In the genomic region with DNA sequence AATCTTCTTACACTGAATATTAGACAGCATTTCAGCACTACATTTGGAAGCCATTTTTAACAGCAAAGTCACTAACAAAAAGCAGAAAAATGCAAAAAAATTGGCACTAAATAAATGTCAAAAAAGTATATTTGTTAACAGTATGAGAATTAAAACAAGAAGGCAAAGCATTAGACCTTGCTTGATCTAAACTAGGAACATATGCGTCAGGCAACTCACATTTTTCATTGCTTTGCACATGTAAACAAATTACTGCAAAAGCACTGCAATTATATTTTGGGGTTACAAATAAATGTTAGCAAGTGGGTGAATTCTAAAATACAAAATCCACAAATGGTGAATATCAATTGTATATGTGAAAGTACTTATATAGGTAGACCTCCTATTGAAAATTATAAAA, we compare ENCODE assay signal across 21 cellular contexts. TPM values are rescaled to one million over a fixed set of nuclear protein-coding genes. Genes with fewer than 3 reads are reported as not detected.
DNase-seq lines count a peak whose midpoint lies in the region; ATAC-seq, FAIRE-seq and TF ChIP-seq lines count a peak whose summit lies in the region.
"Had no signal": no experiment of that assay in that cellular context is flagged by ENCODE, and none has a peak within 500 bp of the region (broad histone marks: within the 10 kb centered on the region; RNA-seq: fewer than 3 reads in every experiment).

No MANE protein-coding gene starts in this region.

- intact Hi-C loops in right lobe of liver (cut with DNase I), result no loop called here
- intact Hi-C loops in HepG2 (cut with micrococcal nuclease; ENCODE audit: unreplicated experiment), result no loop called here
- intact Hi-C loops in IMR-90 (cut with micrococcal nuclease), result no loop called here
- intact Hi-C loops in mucosa of descending colon (cut with DNase I, micrococcal nuclease), result no loop called here

- no peak overlapping the region for H3K4ac ChIP-seq in IMR-90 (ENCODE audit: low read depth, low read length)

- H3K56ac ChIP-seq in IMR-90 (ENCODE audit: extremely low read depth, insufficient read depth, low read length), result no peak overlapping the region

- peaks cover 6% of the 10 kb centered on the region for H3K4me1 Mint-ChIP-seq in memory B cell

- TF ChIP-seq CTCF in right lobe of liver (IDR thresholded peaks at IDR 0.05), result no peak
- TF ChIP-seq CTCF in HepG2 (CRISPR knock-in tag; IDR thresholded peaks at IDR 0.05), result no peak
- no peak for TF ChIP-seq CTCF in IMR-90 (conservative IDR thresholded peaks at IDR 0.05; ENCODE audit: low read depth, low read length)
- TF ChIP-seq CTCF in upper lobe of left lung (IDR thresholded peaks at IDR 0.05), result no peak
- TF ChIP-seq CTCF in mucosa of descending colon (IDR thresholded peaks at IDR 0.05), result no peak

- H4K8ac ChIP-seq in IMR-90 (ENCODE audit: low read depth in 2 of 2, low read length in 2 of 2), result no peak overlapping the region

- H3K9ac ChIP-seq in HepG2 (ENCODE audit: insufficient read depth, low read depth, low read length) (no peak overlapping the region), IMR-90 (ENCODE audit: low read depth, low read length) (no peak overlapping the region), adipocyte (ENCODE audit: low read length) (peak overlapping the region; percentile 73)

- no peak for DNase-seq in right lobe of liver
- no peak for DNase-seq in HepG2 (ENCODE audit: low spot score)
- peak; percentile 7 for DNase-seq in IMR-90
- DNase-seq in adipocyte (ENCODE audit: low read depth), result peak; percentile 48
- DNase-seq in memory B cell (ENCODE audit: low spot score in 2 of 2), result no peak
- DNase-seq in upper lobe of left lung, result no peak
- no peak for DNase-seq in mucosa of descending colon
- DNase-seq in SKM-1 treated with dmso at 0.1 percent for 144 hours (lab: John Stamatoyannopoulos, UW; ENCODE audit: unreplicated experiment), result no peak
- DNase-seq: 8988T; BE2C; CD8-positive, alpha-beta T cell; COR-L47; DMS153; DMS79 treated with DMSO at 0.1 percent for 48 hours; GF-D8 had no signal

- CTCF ChIA-PET in HepG2 (lab: Yijun Ruan, JAX; ENCODE audit: low intra/inter-chr PET ratio, low total read pairs), result no interaction called here
- CTCF ChIA-PET in IMR-90 (lab: Yijun Ruan, JAX), result no interaction called here

- H2AFZ ChIP-seq in HepG2 (ENCODE audit: low read length), result no peak overlapping the region
- H2AFZ ChIP-seq in IMR-90 (replicated peaks; ENCODE audit: low read length, poor library complexity), result no peak overlapping the region

- H3K4me1 ChIP-seq in right lobe of liver (peaks cover 0 to 27% (median 10%) of the 10 kb centered on the region in 4 donors), HepG2 (ENCODE audit: insufficient read depth, low read length) (peaks cover 21% of the 10 kb centered on the region), IMR-90 (ENCODE audit: control insufficient read depth, insufficient read depth, low read length) (peaks cover 4% of the 10 kb centered on the region; the same call in 1 of the 2 replicates), adipocyte (ENCODE audit: control insufficient read depth, insufficient read depth, low read length) (peaks cover 60% of the 10 kb centered on the region), upper lobe of left lung (peaks cover 0 to 3% (median 0%) of the 10 kb centered on the region in 4 donors), mucosa of descending colon (ENCODE audit: low read depth) (no peaks in the 10 kb centered on the region)

- H3K27ac ChIP-seq in right lobe of liver (peak overlapping the region in 2 of 3 donors; percentile 49 to 75), HepG2 (ENCODE audit: extremely low read length, insufficient read depth, low read length) (no peak overlapping the region), IMR-90 (ENCODE audit: insufficient read depth, low read length) (no peak overlapping the region; the same call in 1 of the 2 replicates), upper lobe of left lung (peak overlapping the region in 1 of 4 donors; percentile 5)
- H3K27ac ChIP-seq: HL-60 had no signal

- POLR2A ChIA-PET in HepG2 (lab: Yijun Ruan, JAX), result no interaction called here
- POLR2A ChIA-PET in IMR-90 (lab: Charles Lee; ENCODE audit: unreplicated experiment), result no interaction called here

- peaks cover 10 to 47% of the 10 kb centered on the region in 2 experiments; a peak in 3 of 4 replicates for H3K79me1 ChIP-seq in IMR-90 (ENCODE audit: low read depth in 1 of 2, low read length in 2 of 2)

- dilution Hi-C loops in IMR-90 (cut with HindIII; ENCODE audit: low sequenced_read_pairs, unreplicated experiment), result no loop called here

- no peak overlapping the region for H3K14ac ChIP-seq in IMR-90 (replicated peaks; ENCODE audit: low read depth, low read length)

- no peak overlapping the region for H2AK5ac ChIP-seq in IMR-90 (ENCODE audit: low read depth, low read length)

- H3K4me3 Mint-ChIP-seq in memory B cell, result peak overlapping the region; percentile 34
- H3K4me3 Mint-ChIP-seq: CD14-positive monocyte; CD8-positive, alpha-beta T cell had no signal

- peaks cover 2% of the 10 kb centered on the region for H3K79me2 ChIP-seq in HepG2 (ENCODE audit: insufficient read depth, low read length)

- H2BK120ac ChIP-seq in IMR-90 (ENCODE audit: low read depth, low read length), result no peak overlapping the region

- H3K27me3 Mint-ChIP-seq in memory B cell, result no peaks in the 10 kb centered on the region

- TF ChIP-seq RAD21 in HepG2 (CRISPR knock-in tag; IDR thresholded peaks at IDR 0.05) (no peak), IMR-90 (IDR thresholded peaks at IDR 0.05; ENCODE audit: low read length) (no peak)

- H3K4me2 ChIP-seq in HepG2 (ENCODE audit: low read depth, low read length), result no peak overlapping the region
- H3K4me2 ChIP-seq in IMR-90 (ENCODE audit: low read depth, low read length), result no peak overlapping the region

- no peak for TF ChIP-seq POLR2A in right lobe of liver (IDR thresholded peaks at IDR 0.05)
- no peak for TF ChIP-seq POLR2A in HepG2 (IDR thresholded peaks at IDR 0.05; ENCODE audit: insufficient read depth in 1 of 2, low read depth in 2 of 2, low read length in 2 of 2)
- no peak for TF ChIP-seq POLR2A in IMR-90 (IDR thresholded peaks at IDR 0.05; ENCODE audit: low read depth, low read length)
- no peak for TF ChIP-seq POLR2A in upper lobe of left lung (IDR thresholded peaks at IDR 0.05)

- H3K27me3 ChIP-seq in right lobe of liver (no peaks in the 10 kb centered on the region), HepG2 (ENCODE audit: control insufficient read depth in 1 of 2, insufficient read depth in 2 of 2, low read length in 2 of 2) (no peaks in the 10 kb centered on the region), IMR-90 (ENCODE audit: control insufficient read depth, insufficient read depth, low read length) (no peaks in the 10 kb centered on the region), adipocyte (replicated peaks; ENCODE audit: control insufficient read depth, insufficient read depth, low read length) (no peaks in the 10 kb centered on the region), upper lobe of left lung (no peaks in the 10 kb centered on the region)
- H3K27me3 ChIP-seq: BE2C had no signal

- TF ChIP-seq EP300 in HepG2 (IDR thresholded peaks at IDR 0.05; ENCODE audit: low read depth in 2 of 2, low read length in 2 of 2) (no peak), HepG2 (CRISPR knock-in tag; IDR thresholded peaks at IDR 0.05; ENCODE audit: borderline replicate concordance) (no peak), upper lobe of left lung (IDR thresholded peaks at IDR 0.05) (no peak)

- H2BK20ac ChIP-seq in IMR-90 (ENCODE audit: low read depth, low read length), result no peak overlapping the region

- H4K20me1 ChIP-seq in HepG2 (ENCODE audit: insufficient read depth, low read length) (no peaks in the 10 kb centered on the region), IMR-90 (ENCODE audit: insufficient read depth, low read length) (no peaks in the 10 kb centered on the region)

- H3K9me1 ChIP-seq in IMR-90 (ENCODE audit: insufficient read depth, low read length), result peaks cover 5% of the 10 kb centered on the region; the same call in 1 of the 2 replicates

- H3K36me3 ChIP-seq in right lobe of liver (no peaks in the 10 kb centered on the region), HepG2 (replicated peaks in 1 of 2; ENCODE audit: control insufficient read depth in 1 of 2, insufficient read depth in 2 of 2, low read length in 2 of 2) (peaks cover 0 to 26% of the 10 kb centered on the region in 2 experiments; a peak in 2 of 5 replicates), IMR-90 (ENCODE audit: control insufficient read depth, insufficient read depth, low read length) (peaks cover 7% of the 10 kb centered on the region; the same call in 1 of the 2 replicates), adipocyte (ENCODE audit: control insufficient read depth, insufficient read depth, low read length, severe bottlenecking) (peaks cover 51% of the 10 kb centered on the region), upper lobe of left lung (peaks cover 0 to 11% (median 0%) of the 10 kb centered on the region in 4 donors), mucosa of descending colon (ENCODE audit: low read depth) (no peaks in the 10 kb centered on the region)

- in situ Hi-C loops in HepG2 (cut with HindIII; ENCODE audit: extremely low pct_ligation_motif_present, low pct_unique_long_range_greater_than_20kb), result no loop called here
- in situ Hi-C loops in IMR-90 (cut with MboI; ENCODE audit: low sequenced_read_pairs), result no loop called here

- no peak overlapping the region for H3K27ac Mint-ChIP-seq in memory B cell
- H3K27ac Mint-ChIP-seq: CD14-positive monocyte; CD8-positive, alpha-beta T cell had no signal

- H2BK15ac ChIP-seq in IMR-90 (ENCODE audit: low read depth, low read length), result no peak overlapping the region

- H3K36me3 Mint-ChIP-seq in memory B cell, result peaks cover 13% of the 10 kb centered on the region

- no peak overlapping the region for H4K91ac ChIP-seq in IMR-90 (ENCODE audit: insufficient read depth, low read depth, low read length)

- H3K23ac ChIP-seq in IMR-90 (ENCODE audit: low read depth, low read length), result no peak overlapping the region

- no peak overlapping the region for H2BK5ac ChIP-seq in IMR-90 (ENCODE audit: low read depth, low read length, poor library complexity, severe bottlenecking)

- H3K4me3 ChIP-seq in right lobe of liver (no peak overlapping the region), HepG2 (replicated peaks in 1 of 3; ENCODE audit: insufficient read depth in 1 of 3, low read depth in 2 of 3, low read length in 3 of 3) (no peak overlapping the region), IMR-90 (ENCODE audit: insufficient read depth, low read depth, low read length) (no peak overlapping the region), adipocyte (ENCODE audit: low read length) (no peak overlapping the region), upper lobe of left lung (no peak overlapping the region), mucosa of descending colon (no peak overlapping the region)

- H3K18ac ChIP-seq in IMR-90 (ENCODE audit: low read depth, low read length), result no peak overlapping the region

- H3K9me3 ChIP-seq in right lobe of liver (no peaks in the 10 kb centered on the region), HepG2 (ENCODE audit: low read length) (no peaks in the 10 kb centered on the region), IMR-90 (ENCODE audit: control insufficient read depth, insufficient read depth, low read length) (no peaks in the 10 kb centered on the region), adipocyte (ENCODE audit: control insufficient read depth, low read length) (no peaks in the 10 kb centered on the region), upper lobe of left lung (no peaks in the 10 kb centered on the region), mucosa of descending colon (no peaks in the 10 kb centered on the region)
- H3K9me3 ChIP-seq: BE2C had no signal

- no peaks in the 10 kb centered on the region for H3K9me3 Mint-ChIP-seq in memory B cell
- H3K9me3 Mint-ChIP-seq: CD14-positive monocyte; CD8-positive, alpha-beta T cell had no signal

- H4K5ac ChIP-seq in IMR-90 (ENCODE audit: low read depth, low read length), result no peak overlapping the region

- no peak for FAIRE-seq in HepG2 (lab: Jason Lieb, UNC)
- FAIRE-seq: D721Med, GM19239, H54 had no signal

- BruUV-seq in HepG2 (replicated peaks; lab: Mats Ljungman, UMichigan), result no TSS peak
- BruUV-seq in IMR-90 (replicated peaks; lab: Mats Ljungman, UMichigan), result no TSS peak

- no peak overlapping the region for H2AK9ac ChIP-seq in IMR-90 (replicated peaks; ENCODE audit: low read depth, low read length, poor library complexity)

- no peak for ATAC-seq in right lobe of liver
- no peak for ATAC-seq in HepG2
- no peak for ATAC-seq in IMR-90 (ENCODE audit: low read depth)
- no peak for ATAC-seq in memory B cell (ENCODE audit: low read depth)
- no peak for ATAC-seq in upper lobe of left lung (ENCODE audit: low FRiP score in 2 of 2)
- ATAC-seq in mucosa of descending colon, result no peak
- ATAC-seq: CD8-positive, alpha-beta T cell; HCT116 had no signal

- 36% methylated on average over 1 of the region's 1 CpG for WGBS in right lobe of liver (ENCODE audit: insufficient coverage, low coverage, low lambda C conversion rate, missing lambda C conversion rate)
- 100% methylated on average over 1 of the region's 1 CpG for WGBS in HepG2 (ENCODE audit: low lambda C conversion rate)
- WGBS in IMR-90 (ENCODE audit: extremely low coverage in 2 of 2, insufficient read length in 1 of 2), 2 experiments, result no CpG with 5 or more reads among the region's 1 CpG
- WGBS in upper lobe of left lung, 2 donors, result 83 to 94% methylated on average over 1 of the region's 1 CpG

RNA-seq across cellular contexts. Expression of a gene that starts 49.0 kb away (rescaled TPM):
- total RNA-seq in right lobe of liver (1 to 10 TPM; 3.7 to 9.1 (median 7.6) TPM), HepG2 (2016; rRNA removed; fragmentation: Illumina TruSeq; extraction: Trizol) (23.3 and 24.6 TPM in 2 replicates), IMR-90 (2012; rRNA removed) (18.8 and 30.3 TPM in 2 replicates), upper lobe of left lung (10 to 100 TPM; 16.4 to 49.4 (median 31.6) TPM), mucosa of descending colon (10 to 100 TPM; 21.4 to 22.1 (median 21.5) TPM)
- total RNA-seq in HepG2 (2016; cell fraction: cytosol; rRNA removed; fragmentation: Illumina TruSeq; extraction: Trizol; ENCODE audit: low read depth), result 7.5 and 10.7 TPM in 2 replicates
- 20.2 and 24.5 TPM in 2 replicates for total RNA-seq in HepG2 (2016; cell fraction: insoluble cytoplasmic fraction; rRNA removed; fragmentation: Illumina TruSeq; extraction: Trizol)
- 7.0 and 11.4 TPM in 2 replicates for total RNA-seq in HepG2 (2016; cell fraction: membrane; rRNA removed; fragmentation: Illumina TruSeq; extraction: Trizol)
- total RNA-seq in HepG2 (2016; cell fraction: nucleus; rRNA removed; fragmentation: Illumina TruSeq; extraction: Trizol), result 45.4 and 49.6 TPM in 2 replicates
- polyA plus RNA-seq in HepG2 (2011; rRNA removed) (7.3 and 7.7 TPM in 2 replicates), IMR-90 (2012; rRNA removed) (5.1 and 5.8 TPM in 2 replicates)
- polyA plus RNA-seq in HepG2 (2011; cell fraction: cytosol; rRNA removed), result 3.5 and 5.4 TPM in 2 replicates
- 8.0 and 8.2 TPM in 2 replicates for polyA plus RNA-seq in HepG2 (2011; cell fraction: nucleus; rRNA removed)
- polyA plus RNA-seq in HepG2 (2012), result 7.9 and 14.6 TPM in 2 replicates
- 0.24 and 0.26 TPM in 2 replicates for polyA plus RNA-seq in HepG2 (2016; cell fraction: cytosol; fragmentation: Illumina TruSeq; extraction: Trizol; ENCODE audit: low read depth)
- 6.9 and 7.6 TPM in 2 replicates for polyA plus RNA-seq in HepG2 (2016; cell fraction: insoluble cytoplasmic fraction; fragmentation: Illumina TruSeq; extraction: Trizol; ENCODE audit: low read depth)
- polyA plus RNA-seq in HepG2 (2016; cell fraction: membrane; fragmentation: Illumina TruSeq; extraction: Trizol; ENCODE audit: low read depth), result 0.79 and 1.0 TPM in 2 replicates
- 9.7 TPM in 2 replicates for polyA plus RNA-seq in HepG2 (2016; cell fraction: nucleus; fragmentation: Illumina TruSeq; extraction: Trizol; ENCODE audit: insufficient read depth, low read depth)
- polyA minus RNA-seq in HepG2 (2011; rRNA and poly(A)+ RNA removed; ENCODE audit: low replicate concordance), result 20.8 and 24.5 TPM in 2 replicates
- polyA minus RNA-seq in HepG2 (2011; cell fraction: cytosol; rRNA and poly(A)+ RNA removed), result 14.7 and 19.0 TPM in 2 replicates
- 125 and 131 TPM in 2 replicates for polyA minus RNA-seq in HepG2 (2011; cell fraction: nucleus; rRNA and poly(A)+ RNA removed)
- 1.2 and 1.6 TPM in 2 replicates for polyA plus RNA-seq in IMR-90 (2012; cell fraction: cytosol; rRNA removed)
- 2.1 and 15.4 TPM in 2 replicates for polyA plus RNA-seq in IMR-90 (2012; cell fraction: nucleus; rRNA removed; ENCODE audit: low replicate concordance)

Comparison
In these comparisons a context has a peak if more than half of its experiments do, and no peak if none do; other contexts are left out.
1. H3K27ac ChIP-seq: peak in right lobe of liver (2 of 3); none in HepG2 (single experiment) and IMR-90 (single experiment).
2. DNase-seq: peak in IMR-90 (single experiment) and adipocyte (single experiment); none in right lobe of liver (0 of 3), HepG2 (single experiment), memory B cell (0 of 2), upper lobe of left lung (0 of 2), mucosa of descending colon (0 of 3) and SKM-1 treated with dmso at 0.1 percent for 144 hours (single experiment).